1 cellular context compared by ENCODE assay signal in the genomic region with DNA sequence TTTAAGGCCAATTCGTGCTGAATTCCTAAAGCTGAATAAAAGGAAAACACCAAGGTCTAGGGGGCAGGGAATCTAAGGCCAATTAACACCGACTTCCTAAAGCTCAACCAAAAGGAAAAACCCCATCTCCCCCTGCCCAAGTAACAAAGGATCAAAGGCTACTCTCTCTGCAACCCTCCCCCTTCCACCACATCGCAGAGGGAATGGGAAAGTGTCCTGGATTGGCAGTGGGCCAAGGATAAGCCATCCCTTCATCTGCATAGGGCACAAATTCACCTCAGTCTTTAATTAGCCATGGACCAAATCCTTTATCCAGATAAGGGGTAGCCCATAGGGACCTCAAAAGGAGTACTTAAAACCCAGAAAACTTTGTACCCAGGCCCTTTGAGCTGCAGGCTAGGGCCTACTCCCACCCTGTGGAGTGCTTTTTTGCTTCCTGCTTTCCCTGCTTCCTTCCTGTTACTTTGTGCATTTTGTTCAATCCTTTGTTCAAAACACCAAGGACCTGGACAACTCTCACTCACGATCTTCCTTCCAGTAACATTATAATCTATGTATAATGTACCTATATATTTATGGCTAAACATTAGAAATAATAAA.
TF ChIP-seq lines count a peak whose summit lies in the region.

No MANE protein-coding gene starts in this region.

TF ChIP-seq in WTC11, 78 proteins besides CTCF, POLR2A, EP300 and RAD21 (continued from another document):
- TF ChIP-seq, protein P1, sequence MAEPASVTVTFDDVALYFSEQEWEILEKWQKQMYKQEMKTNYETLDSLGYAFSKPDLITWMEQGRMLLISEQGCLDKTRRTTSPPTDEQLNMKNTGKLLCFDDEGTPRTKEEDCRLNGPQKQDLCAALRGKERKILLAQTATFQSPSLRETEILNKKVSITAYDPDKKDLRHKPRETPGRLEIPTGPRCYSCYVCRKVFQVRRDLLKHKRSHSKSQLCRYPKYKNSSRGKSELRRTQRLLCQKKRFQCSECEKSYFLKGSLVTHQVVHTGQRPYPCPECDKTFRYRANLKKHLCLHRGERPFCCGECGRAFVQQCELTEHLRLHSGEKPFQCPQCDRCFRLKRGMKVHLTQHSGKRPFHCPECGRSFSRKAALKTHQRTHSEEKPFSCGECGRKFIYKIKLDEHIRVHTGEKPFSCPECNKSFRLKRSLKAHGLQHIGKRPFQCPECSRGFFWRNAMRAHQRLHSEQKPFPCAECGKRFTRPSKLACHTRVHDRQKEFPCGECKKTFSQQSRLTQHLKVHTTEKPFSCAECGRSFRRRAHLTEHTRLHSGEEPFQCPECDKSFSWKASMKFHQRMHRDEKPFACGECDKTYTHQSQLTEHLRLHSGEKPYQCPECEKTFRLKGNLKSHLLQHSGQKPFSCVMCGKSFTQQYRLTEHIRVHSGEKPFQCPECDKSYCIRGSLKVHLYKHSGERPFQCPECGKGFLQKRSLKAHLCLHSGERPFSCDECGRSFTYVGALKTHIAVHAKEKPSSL (CRISPR knock-in tag; conservative IDR thresholded peaks at IDR 0.05): no peak
- TF ChIP-seq CBFB (CRISPR knock-in tag; IDR thresholded peaks at IDR 0.05; ENCODE audit: low read depth): no peak
- TF ChIP-seq ZNF219 (CRISPR knock-in tag; IDR thresholded peaks at IDR 0.05; ENCODE audit: borderline replicate concordance): no peak
- no peak for TF ChIP-seq SMAD3 (CRISPR knock-in tag; IDR thresholded peaks at IDR 0.05; ENCODE audit: borderline replicate concordance)
- TF ChIP-seq CREM (CRISPR knock-in tag; IDR thresholded peaks at IDR 0.05): no peak
- TF ChIP-seq, protein P2, sequence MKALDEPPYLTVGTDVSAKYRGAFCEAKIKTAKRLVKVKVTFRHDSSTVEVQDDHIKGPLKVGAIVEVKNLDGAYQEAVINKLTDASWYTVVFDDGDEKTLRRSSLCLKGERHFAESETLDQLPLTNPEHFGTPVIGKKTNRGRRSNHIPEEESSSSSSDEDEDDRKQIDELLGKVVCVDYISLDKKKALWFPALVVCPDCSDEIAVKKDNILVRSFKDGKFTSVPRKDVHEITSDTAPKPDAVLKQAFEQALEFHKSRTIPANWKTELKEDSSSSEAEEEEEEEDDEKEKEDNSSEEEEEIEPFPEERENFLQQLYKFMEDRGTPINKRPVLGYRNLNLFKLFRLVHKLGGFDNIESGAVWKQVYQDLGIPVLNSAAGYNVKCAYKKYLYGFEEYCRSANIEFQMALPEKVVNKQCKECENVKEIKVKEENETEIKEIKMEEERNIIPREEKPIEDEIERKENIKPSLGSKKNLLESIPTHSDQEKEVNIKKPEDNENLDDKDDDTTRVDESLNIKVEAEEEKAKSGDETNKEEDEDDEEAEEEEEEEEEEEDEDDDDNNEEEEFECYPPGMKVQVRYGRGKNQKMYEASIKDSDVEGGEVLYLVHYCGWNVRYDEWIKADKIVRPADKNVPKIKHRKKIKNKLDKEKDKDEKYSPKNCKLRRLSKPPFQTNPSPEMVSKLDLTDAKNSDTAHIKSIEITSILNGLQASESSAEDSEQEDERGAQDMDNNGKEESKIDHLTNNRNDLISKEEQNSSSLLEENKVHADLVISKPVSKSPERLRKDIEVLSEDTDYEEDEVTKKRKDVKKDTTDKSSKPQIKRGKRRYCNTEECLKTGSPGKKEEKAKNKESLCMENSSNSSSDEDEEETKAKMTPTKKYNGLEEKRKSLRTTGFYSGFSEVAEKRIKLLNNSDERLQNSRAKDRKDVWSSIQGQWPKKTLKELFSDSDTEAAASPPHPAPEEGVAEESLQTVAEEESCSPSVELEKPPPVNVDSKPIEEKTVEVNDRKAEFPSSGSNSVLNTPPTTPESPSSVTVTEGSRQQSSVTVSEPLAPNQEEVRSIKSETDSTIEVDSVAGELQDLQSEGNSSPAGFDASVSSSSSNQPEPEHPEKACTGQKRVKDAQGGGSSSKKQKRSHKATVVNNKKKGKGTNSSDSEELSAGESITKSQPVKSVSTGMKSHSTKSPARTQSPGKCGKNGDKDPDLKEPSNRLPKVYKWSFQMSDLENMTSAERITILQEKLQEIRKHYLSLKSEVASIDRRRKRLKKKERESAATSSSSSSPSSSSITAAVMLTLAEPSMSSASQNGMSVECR (CRISPR knock-in tag; IDR thresholded peaks at IDR 0.05; ENCODE audit: borderline replicate concordance): no peak
- TF ChIP-seq, protein P3, sequence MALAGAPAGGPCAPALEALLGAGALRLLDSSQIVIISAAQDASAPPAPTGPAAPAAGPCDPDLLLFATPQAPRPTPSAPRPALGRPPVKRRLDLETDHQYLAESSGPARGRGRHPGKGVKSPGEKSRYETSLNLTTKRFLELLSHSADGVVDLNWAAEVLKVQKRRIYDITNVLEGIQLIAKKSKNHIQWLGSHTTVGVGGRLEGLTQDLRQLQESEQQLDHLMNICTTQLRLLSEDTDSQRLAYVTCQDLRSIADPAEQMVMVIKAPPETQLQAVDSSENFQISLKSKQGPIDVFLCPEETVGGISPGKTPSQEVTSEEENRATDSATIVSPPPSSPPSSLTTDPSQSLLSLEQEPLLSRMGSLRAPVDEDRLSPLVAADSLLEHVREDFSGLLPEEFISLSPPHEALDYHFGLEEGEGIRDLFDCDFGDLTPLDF (CRISPR knock-in tag; IDR thresholded peaks at IDR 0.05): no peak
- TF ChIP-seq JUN (CRISPR knock-in tag; IDR thresholded peaks at IDR 0.05): no peak
- no peak for TF ChIP-seq ESRRA (CRISPR knock-in tag; IDR thresholded peaks at IDR 0.05; ENCODE audit: borderline replicate concordance)
- TF ChIP-seq IRF2 (CRISPR knock-in tag; IDR thresholded peaks at IDR 0.05; ENCODE audit: borderline replicate concordance, low read depth): no peak
- no peak for TF ChIP-seq NFATC4 (CRISPR knock-in tag; IDR thresholded peaks at IDR 0.05)
- TF ChIP-seq ZNF138 (CRISPR knock-in tag; conservative IDR thresholded peaks at IDR 0.05): no peak
- TF ChIP-seq, protein P4, sequence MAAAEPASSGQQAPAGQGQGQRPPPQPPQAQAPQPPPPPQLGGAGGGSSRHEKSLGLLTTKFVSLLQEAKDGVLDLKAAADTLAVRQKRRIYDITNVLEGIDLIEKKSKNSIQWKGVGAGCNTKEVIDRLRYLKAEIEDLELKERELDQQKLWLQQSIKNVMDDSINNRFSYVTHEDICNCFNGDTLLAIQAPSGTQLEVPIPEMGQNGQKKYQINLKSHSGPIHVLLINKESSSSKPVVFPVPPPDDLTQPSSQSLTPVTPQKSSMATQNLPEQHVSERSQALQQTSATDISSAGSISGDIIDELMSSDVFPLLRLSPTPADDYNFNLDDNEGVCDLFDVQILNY (CRISPR knock-in tag; IDR thresholded peaks at IDR 0.05): no peak
- no peak for TF ChIP-seq NR3C1 (CRISPR knock-in tag; conservative IDR thresholded peaks at IDR 0.05; ENCODE audit: low read depth)
- TF ChIP-seq, protein P5, sequence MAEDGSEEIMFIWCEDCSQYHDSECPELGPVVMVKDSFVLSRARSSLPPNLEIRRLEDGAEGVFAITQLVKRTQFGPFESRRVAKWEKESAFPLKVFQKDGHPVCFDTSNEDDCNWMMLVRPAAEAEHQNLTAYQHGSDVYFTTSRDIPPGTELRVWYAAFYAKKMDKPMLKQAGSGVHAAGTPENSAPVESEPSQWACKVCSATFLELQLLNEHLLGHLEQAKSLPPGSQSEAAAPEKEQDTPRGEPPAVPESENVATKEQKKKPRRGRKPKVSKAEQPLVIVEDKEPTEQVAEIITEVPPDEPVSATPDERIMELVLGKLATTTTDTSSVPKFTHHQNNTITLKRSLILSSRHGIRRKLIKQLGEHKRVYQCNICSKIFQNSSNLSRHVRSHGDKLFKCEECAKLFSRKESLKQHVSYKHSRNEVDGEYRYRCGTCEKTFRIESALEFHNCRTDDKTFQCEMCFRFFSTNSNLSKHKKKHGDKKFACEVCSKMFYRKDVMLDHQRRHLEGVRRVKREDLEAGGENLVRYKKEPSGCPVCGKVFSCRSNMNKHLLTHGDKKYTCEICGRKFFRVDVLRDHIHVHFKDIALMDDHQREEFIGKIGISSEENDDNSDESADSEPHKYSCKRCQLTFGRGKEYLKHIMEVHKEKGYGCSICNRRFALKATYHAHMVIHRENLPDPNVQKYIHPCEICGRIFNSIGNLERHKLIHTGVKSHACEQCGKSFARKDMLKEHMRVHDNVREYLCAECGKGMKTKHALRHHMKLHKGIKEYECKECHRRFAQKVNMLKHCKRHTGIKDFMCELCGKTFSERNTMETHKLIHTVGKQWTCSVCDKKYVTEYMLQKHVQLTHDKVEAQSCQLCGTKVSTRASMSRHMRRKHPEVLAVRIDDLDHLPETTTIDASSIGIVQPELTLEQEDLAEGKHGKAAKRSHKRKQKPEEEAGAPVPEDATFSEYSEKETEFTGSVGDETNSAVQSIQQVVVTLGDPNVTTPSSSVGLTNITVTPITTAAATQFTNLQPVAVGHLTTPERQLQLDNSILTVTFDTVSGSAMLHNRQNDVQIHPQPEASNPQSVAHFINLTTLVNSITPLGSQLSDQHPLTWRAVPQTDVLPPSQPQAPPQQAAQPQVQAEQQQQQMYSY (CRISPR knock-in tag; IDR thresholded peaks at IDR 0.05): no peak
- TF ChIP-seq ZBTB21 (CRISPR knock-in tag; IDR thresholded peaks at IDR 0.05; ENCODE audit: borderline replicate concordance): no peak
